ENCODE assay signal across 1 cellular context in genomic region chr20:24470031-24470781, GRCh38.
TF ChIP-seq lines count a peak whose summit lies in the region.

No MANE protein-coding gene starts in this region.

TF ChIP-seq in HEK293, 187 proteins besides CTCF, POLR2A, EP300 and RAD21 (continued from another document):
- TF ChIP-seq BCL6B (tag by site-specific recombination; IDR thresholded peaks at IDR 0.05) = no peak
- TF ChIP-seq KLF10 (tag by site-specific recombination; IDR thresholded peaks at IDR 0.05) = no peak
- peak; percentile 95 for TF ChIP-seq ZNF335 (tag by site-specific recombination; conservative IDR thresholded peaks at IDR 0.05)
- peak; percentile 36; the same call in 1 of the 2 replicates for TF ChIP-seq ZNF777 (tag by site-specific recombination; IDR thresholded peaks at IDR 0.05; ENCODE audit: borderline replicate concordance)
- no peak for TF ChIP-seq ZNF449 (tag by site-specific recombination; IDR thresholded peaks at IDR 0.05)
- peak; percentile 77 for TF ChIP-seq ZBTB8A (tag by site-specific recombination; IDR thresholded peaks at IDR 0.05)
- no peak for TF ChIP-seq ZNF341 (tag by site-specific recombination; IDR thresholded peaks at IDR 0.05; ENCODE audit: low read depth)
- TF ChIP-seq ZIC2 (tag by site-specific recombination; IDR thresholded peaks at IDR 0.05) = peak; percentile 41; the same call in 1 of the 2 replicates
- TF ChIP-seq ZNF311 (tag by site-specific recombination; IDR thresholded peaks at IDR 0.05; ENCODE audit: borderline replicate concordance) = no peak
- TF ChIP-seq ZNF16 (tag by site-specific recombination; IDR thresholded peaks at IDR 0.05; ENCODE audit: low read depth) = no peak
- no peak for TF ChIP-seq KLF1 (tag by site-specific recombination; IDR thresholded peaks at IDR 0.05)
- peak; percentile 66 for TF ChIP-seq HIC1 (tag by site-specific recombination; IDR thresholded peaks at IDR 0.05)
- no peak for TF ChIP-seq ZNF654 (tag by site-specific recombination; IDR thresholded peaks at IDR 0.05; ENCODE audit: low read depth)
- no peak for TF ChIP-seq ZNF548 (tag by site-specific recombination; IDR thresholded peaks at IDR 0.05)
- TF ChIP-seq PRDM6 (tag by site-specific recombination; IDR thresholded peaks at IDR 0.05) = no peak
- TF ChIP-seq ZNF785 (tag by site-specific recombination; IDR thresholded peaks at IDR 0.05) = no peak
- no peak for TF ChIP-seq ZNF433 (tag by site-specific recombination; IDR thresholded peaks at IDR 0.05; ENCODE audit: low read depth)
- TF ChIP-seq ZNF274 (IDR thresholded peaks at IDR 0.05; ENCODE audit: low read length) = no peak
- TF ChIP-seq ZNF274 (tag by site-specific recombination; IDR thresholded peaks at IDR 0.05; ENCODE audit: borderline replicate concordance) = no peak
- TF ChIP-seq ZNF354C (tag by site-specific recombination; IDR thresholded peaks at IDR 0.05; ENCODE audit: borderline replicate concordance, low read depth) = no peak
TF ChIP-seq in HEK293: peak in this region for 12.
